1 cellular context compared by ENCODE assay signal in genomic region chr3:108088697-108089096, GRCh38.
TF ChIP-seq lines count a peak whose summit lies in the region.

No MANE protein-coding gene starts in this region.

TF ChIP-seq in GM12878, 131 proteins besides CTCF, POLR2A, EP300 and RAD21 (continued from another document and continues in another):
- TF ChIP-seq ZBTB40 (IDR thresholded peaks at IDR 0.05; ENCODE audit: borderline replicate concordance) (no peak; the same call in 1 of the 2 replicates), BCL3 (IDR thresholded peaks at IDR 0.05; ENCODE audit: borderline replicate concordance, insufficient read depth, low read depth, low read length, poor library complexity, severe bottlenecking) (no peak), KAT2A (conservative IDR thresholded peaks at IDR 0.05; ENCODE audit: control insufficient read depth, low read depth, low read length) (no peak), ATF2 (IDR thresholded peaks at IDR 0.05; ENCODE audit: low read length) (peak; percentile 83), EED (IDR thresholded peaks at IDR 0.05; ENCODE audit: low read depth) (peak; percentile 86), BCLAF1 (IDR thresholded peaks at IDR 0.05) (no peak), NR2C1 (IDR thresholded peaks at IDR 0.05) (no peak), EZH2 (IDR thresholded peaks at IDR 0.05; ENCODE audit: borderline replicate concordance, control insufficient read depth, low read depth, low read length) (no peak), NFYA (IDR thresholded peaks at IDR 0.05; ENCODE audit: borderline replicate concordance, low read depth, low read length) (no peak), TBL1XR1 (IDR thresholded peaks at IDR 0.05; ENCODE audit: low read depth, low read length) (no peak), DPF2 (IDR thresholded peaks at IDR 0.05) (peak; percentile 78), FOS (IDR thresholded peaks at IDR 0.05; ENCODE audit: borderline replicate concordance, extremely low read depth, insufficient read length) (no peak), RB1 (IDR thresholded peaks at IDR 0.05; ENCODE audit: borderline replicate concordance) (no peak; the same call in 1 of the 2 replicates), IRF3 (IDR thresholded peaks at IDR 0.05) (no peak), CBX3 (IDR thresholded peaks at IDR 0.05; ENCODE audit: borderline replicate concordance, low read depth) (no peak), SIX5 (IDR thresholded peaks at IDR 0.05; ENCODE audit: low read depth, low read length, severe bottlenecking) (no peak), FOXM1 (IDR thresholded peaks at IDR 0.05; ENCODE audit: low read depth, low read length) (peak; percentile 79), BRCA1 (IDR thresholded peaks at IDR 0.05; ENCODE audit: low read depth, low read length) (no peak), TCF12 (IDR thresholded peaks at IDR 0.05; ENCODE audit: low read depth, low read length) (no peak), E2F8 (IDR thresholded peaks at IDR 0.05; ENCODE audit: low read depth, partially characterized antibody) (no peak), POU2F2 (IDR thresholded peaks at IDR 0.05; ENCODE audit: borderline replicate concordance, low read depth, low read length) (peak; percentile 88; the same call in 1 of the 3 replicates), NKRF (conservative IDR thresholded peaks at IDR 0.05) (no peak), YY1 (IDR thresholded peaks at IDR 0.05; ENCODE audit: low read depth, low read length) (no peak), ESRRA (IDR thresholded peaks at IDR 0.05; ENCODE audit: low read length) (no peak), MAX (IDR thresholded peaks at IDR 0.05; ENCODE audit: low read depth, low read length) (no peak), REST (IDR thresholded peaks at IDR 0.05; ENCODE audit: low read depth, low read length) (no peak), GATAD2B (conservative IDR thresholded peaks at IDR 0.05; ENCODE audit: low read depth) (no peak), POLR2AphosphoS5 (IDR thresholded peaks at IDR 0.05; ENCODE audit: low read length) (no peak), ZBTB4 (CRISPR knock-in tag; IDR thresholded peaks at IDR 0.05) (no peak), ZNF207 (IDR thresholded peaks at IDR 0.05; ENCODE audit: borderline replicate concordance) (peak; percentile 55; the same call in 1 of the 2 replicates)
